7 cellular contexts compared by ENCODE assay signal in genomic region chr3:128123231-128123537, GRCh38. TPM values are rescaled to one million over a fixed set of nuclear protein-coding genes. Genes with fewer than 3 reads are reported as not detected.
DNase-seq lines count a peak whose midpoint lies in the region; ATAC-seq and TF ChIP-seq lines count a peak whose summit lies in the region.

No MANE protein-coding gene starts in this region.

- H3K9me3 ChIP-seq in HCT116 (ENCODE audit: control insufficient read depth in 1 of 2, insufficient read depth in 1 of 2, low read depth in 1 of 2, low read length in 2 of 2) (no peaks in the 10 kb centered on the region), SK-N-MC (ENCODE audit: low read depth, low read length) (no peaks in the 10 kb centered on the region)

- no peaks in the 10 kb centered on the region; the same call in 1 of the 2 replicates for H4K20me1 ChIP-seq in HCT116 (ENCODE audit: insufficient read depth)

- H3K36me3 ChIP-seq in HCT116 (ENCODE audit: control insufficient read depth in 1 of 2, insufficient read depth in 2 of 2, low read length in 2 of 2) (peaks cover 3 to 4% of the 10 kb centered on the region in 2 experiments; a peak in 3 of 4 replicates), SK-N-MC (ENCODE audit: insufficient read depth, low read length) (peaks cover 23% of the 10 kb centered on the region)

- peaks cover 0 to 17% of the 10 kb centered on the region in 2 experiments; a peak in 2 of 4 replicates for H3K4me1 ChIP-seq in HCT116 (ENCODE audit: control insufficient read depth in 1 of 2, insufficient read depth in 2 of 2, low read length in 2 of 2)

- ATAC-seq in HCT116 (peak; percentile 10), HG03097 (IDR thresholded peaks at IDR 0.05; ENCODE audit: low FRiP score, unreplicated experiment) (no peak), GM19023 (IDR thresholded peaks at IDR 0.05; ENCODE audit: unreplicated experiment) (no peak)

- RAD21 ChIA-PET in HCT116 (lab: Charles Lee; ENCODE audit: low non-redundant PET in 1 of 2, low total read pairs in 2 of 2, uncharacterized antibody in 2 of 2, unreplicated experiment in 2 of 2): no interaction called here

- H3K27ac ChIP-seq in HCT116 (ENCODE audit: low read depth, low read length): peak overlapping the region; percentile 77
- H3K27ac ChIP-seq in SK-N-MC: peak overlapping the region; percentile 89
- H3K27ac ChIP-seq in skin epidermis: peak overlapping the region; percentile 34 to 93 (median 84)

- H3K4me3 ChIP-seq in HCT116 (replicated peaks in 1 of 2; ENCODE audit: low read depth in 1 of 2, low read length in 2 of 2): peak overlapping the region; percentile 90
- peak overlapping the region; percentile 98 for H3K4me3 ChIP-seq in SK-N-MC
- H3K4me3 ChIP-seq in fibroblast of villous mesenchyme (ENCODE audit: low read depth, low read length): peak overlapping the region; percentile 95
- peak overlapping the region; percentile 80 to 92 (median 86) for H3K4me3 ChIP-seq in skin epidermis

- intact Hi-C loops in HCT116 (cut with micrococcal nuclease): no loop called here

- DNase-seq in HCT116 (ENCODE audit: low read depth, low spot score) (no peak), SK-N-MC (ENCODE audit: low read depth, low spot score) (no peak), fibroblast of villous mesenchyme (ENCODE audit: low read depth) (peak; percentile 6)
- DNase-seq in activated CD8-positive, alpha-beta memory T cell treated with anti-CD3 and anti-CD28 coated beads, Interleukin-2, amount 50 U/mL, for 48 hours: no peak

- TF ChIP-seq POLR2A in HCT116 (IDR thresholded peaks at IDR 0.05; ENCODE audit: borderline replicate concordance, extremely low read depth, insufficient read depth, insufficient read length): peak; percentile 14

- no peaks in the 10 kb centered on the region for H3K9me2 ChIP-seq in HCT116 (ENCODE audit: insufficient read depth)

- TF ChIP-seq CTCF in HCT116 (IDR thresholded peaks at IDR 0.05 in 2 of 3, conservative IDR thresholded peaks at IDR 0.05 in 1 of 3; ENCODE audit: borderline replicate concordance in 1 of 3, insufficient read depth in 1 of 3, low read depth in 2 of 3, low read length in 2 of 3) (no peak), fibroblast of villous mesenchyme (IDR thresholded peaks at IDR 0.05; ENCODE audit: insufficient read depth, low read depth, low read length) (no peak)

- peak overlapping the region; percentile 82 for H3K4me2 ChIP-seq in HCT116 (ENCODE audit: low read length)

- CTCF ChIA-PET in HCT116 (lab: Charles Lee): interaction anchor here (1.1 to 1.9 kb wide), 4 partner anchors 10 to 48 kb away, joined by 3 to 13 read pairs (median 4); no protein-coding TSS in a partner anchor

- peaks cover 52% of the 10 kb centered on the region for H3K79me2 ChIP-seq in HCT116 (ENCODE audit: insufficient read depth, low read length)

- no peaks in the 10 kb centered on the region for H3K27me3 ChIP-seq in HCT116 (ENCODE audit: insufficient read depth, low read length)

- POLR2A ChIA-PET in HCT116 (lab: Charles Lee): interaction anchor here (1.1 to 1.3 kb wide), 2 partner anchors 30 to 525 kb away, joined by 3 to 4 read pairs; no protein-coding TSS in a partner anchor

- H2AFZ ChIP-seq in HCT116 (ENCODE audit: low read depth, low read length, poor library complexity, severe bottlenecking): no peak overlapping the region

- BruUV-seq in HCT116 (replicated peaks; lab: Mats Ljungman, UMichigan): no TSS peak

- H3K9ac ChIP-seq in HCT116 (ENCODE audit: low read length) (peak overlapping the region; percentile 98), SK-N-MC (ENCODE audit: insufficient read length) (peak overlapping the region; percentile 98)

- TF ChIP-seq RAD21 in HCT116 (IDR thresholded peaks at IDR 0.05; ENCODE audit: low read depth): no peak

TF ChIP-seq in HCT116, 20 proteins besides CTCF, POLR2A, EP300 and RAD21:
- TF ChIP-seq SP1 (IDR thresholded peaks at IDR 0.05; ENCODE audit: low read depth): no peak
- no peak for TF ChIP-seq JUND (IDR thresholded peaks at IDR 0.05)
- no peak for TF ChIP-seq SRF (IDR thresholded peaks at IDR 0.05; ENCODE audit: low read depth)
- no peak for TF ChIP-seq SIN3A (IDR thresholded peaks at IDR 0.05; ENCODE audit: low read depth)
- no peak for TF ChIP-seq POLR2AphosphoS5 (IDR thresholded peaks at IDR 0.05; ENCODE audit: low read depth, low read length)
- TF ChIP-seq REST (IDR thresholded peaks at IDR 0.05; ENCODE audit: low read depth): no peak
- TF ChIP-seq EGR1 (IDR thresholded peaks at IDR 0.05; ENCODE audit: low read depth): no peak
TF ChIP-seq in HCT116: peak in this region for 0.

RNA-seq across cellular contexts. Expression of gene RUVBL1, which starts 0.4 kb away (rescaled TPM):
- total RNA-seq in HCT116 (2021; ENCODE audit: unreplicated experiment) (129 TPM), fibroblast of villous mesenchyme (56.4 and 83.8 TPM in 2 replicates)
- polyA plus RNA-seq in HCT116 (2012): 114 and 136 TPM in 2 replicates

RNA-seq across cellular contexts. Expression of gene EEFSEC, which starts 30.1 kb away (rescaled TPM):
- total RNA-seq in HCT116 (2021; ENCODE audit: unreplicated experiment) (16.1 TPM), fibroblast of villous mesenchyme (3.0 and 6.1 TPM in 2 replicates)
- 15.6 and 15.7 TPM in 2 replicates for polyA plus RNA-seq in HCT116 (2012)
